Comparison of ENCODE assay signal across 21 cellular contexts in the genomic region with DNA sequence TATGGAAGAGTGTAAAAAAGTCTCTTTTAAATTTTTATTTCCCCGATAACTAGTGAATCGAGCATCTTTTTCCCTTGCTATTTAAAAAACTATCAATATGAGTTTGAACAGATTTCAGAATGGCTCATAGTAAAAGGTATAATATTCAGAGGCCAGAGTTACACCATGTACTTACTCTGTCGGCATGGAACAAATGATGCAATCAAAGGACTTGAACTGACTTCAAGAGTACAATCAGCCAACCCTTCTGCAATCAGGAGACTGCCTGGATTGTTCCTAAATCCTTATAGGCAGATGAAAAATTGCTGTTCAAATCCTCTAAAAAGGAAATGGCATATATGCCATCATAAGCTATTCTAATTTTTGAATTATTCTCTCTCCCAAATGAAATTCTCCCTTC.
"Had no signal": no experiment of that assay in that cellular context is flagged by ENCODE, and none has a peak within 500 bp of the region (broad histone marks: within the 10 kb centered on the region; RNA-seq: fewer than 3 reads in every experiment).

No MANE protein-coding gene starts in this region.

- H3K27ac Mint-ChIP-seq: activated naive CD8-positive, alpha-beta T cell; activated T-helper 17 cell treated with anti-CD3 and anti-CD28 coated beads, Interleukin-2, amount 50 U/mL, for 72 hours; naive B cell; stimulated activated naive CD8-positive, alpha-beta T cell treated with anti-CD3 and anti-CD28 coated beads, Interleukin-15, amount 100 ng/mL, for 72 hours had no signal

- H3K36me3 Mint-ChIP-seq: activated naive CD8-positive, alpha-beta T cell; naive B cell had no signal

- H3K4me3 Mint-ChIP-seq: activated naive CD8-positive, alpha-beta T cell; activated T-helper 17 cell treated with anti-CD3 and anti-CD28 coated beads, Interleukin-2, amount 50 U/mL, for 72 hours; naive B cell; neural crest cell; stimulated activated naive CD8-positive, alpha-beta T cell treated with anti-CD3 and anti-CD28 coated beads, Interleukin-15, amount 100 ng/mL, for 72 hours had no signal

- H3K27ac ChIP-seq: cardiac muscle cell, epithelial cell of prostate, suprapubic skin, tibial nerve had no signal

- H3K27me3 ChIP-seq: cardiac muscle cell, suprapubic skin, tibial nerve had no signal

- ATAC-seq: activated T-helper 17 cell treated with anti-CD3 and anti-CD28 coated beads, Interleukin-2, amount 50 U/mL, for 72 hours; left colon; stimulated activated naive CD8-positive, alpha-beta T cell treated with anti-CD3 and anti-CD28 coated beads, Interleukin-15, amount 100 ng/mL, for 72 hours had no signal

- H3K9me3 ChIP-seq: suprapubic skin, tibial nerve had no signal

- H3K27me3 Mint-ChIP-seq: activated naive CD8-positive, alpha-beta T cell; activated T-helper 17 cell treated with anti-CD3 and anti-CD28 coated beads, Interleukin-2, amount 50 U/mL, for 72 hours; naive B cell; stimulated activated naive CD8-positive, alpha-beta T cell treated with anti-CD3 and anti-CD28 coated beads, Interleukin-15, amount 100 ng/mL, for 72 hours had no signal

- DNase-seq: activated CD4-positive, alpha-beta T cell treated with anti-CD3 and anti-CD28 coated beads for 1 hour; activated CD4-positive, alpha-beta T cell treated with anti-CD3 and anti-CD28 coated beads, Interleukin-2, amount 50 U/mL, for 1 hour; activated T-cell treated with anti-CD3 and anti-CD28 coated beads, Interleukin-2, amount 50 U/mL, for 1 hour; amygdala; foreskin melanocyte; head of caudate nucleus; left colon; naive B cell; retina; stimulated activated CD4-positive, alpha-beta T cell treated with anti-CD3 and anti-CD28 coated beads, Interleukin-12 subunit alpha, Interleukin-12 subunit beta, amount 100 ng/mL, for 4 hours; stimulated activated CD4-positive, alpha-beta T cell treated with anti-CD3 and anti-CD28 coated beads, Interleukin-4, amount 100 ng/mL, for 4 hours; stimulated activated naive CD8-positive, alpha-beta T cell treated with anti-CD3 and anti-CD28 coated beads, Interleukin-15, amount 100 ng/mL, for 72 hours; T-helper 1 cell had no signal

- H3K36me3 ChIP-seq: cardiac muscle cell, suprapubic skin, tibial nerve had no signal

- H3K4me1 Mint-ChIP-seq: activated T-helper 17 cell treated with anti-CD3 and anti-CD28 coated beads, Interleukin-2, amount 50 U/mL, for 72 hours; naive B cell; neural crest cell; stimulated activated naive CD8-positive, alpha-beta T cell treated with anti-CD3 and anti-CD28 coated beads, Interleukin-15, amount 100 ng/mL, for 72 hours had no signal

- H3K9me3 Mint-ChIP-seq: activated T-helper 17 cell treated with anti-CD3 and anti-CD28 coated beads, Interleukin-2, amount 50 U/mL, for 72 hours; naive B cell; neural crest cell; stimulated activated naive CD8-positive, alpha-beta T cell treated with anti-CD3 and anti-CD28 coated beads, Interleukin-15, amount 100 ng/mL, for 72 hours had no signal

- H3K4me1 ChIP-seq: suprapubic skin, tibial nerve had no signal

- H3K4me3 ChIP-seq: cardiac muscle cell, lung, suprapubic skin, tibial nerve had no signal
